ENCODE assay signal across 16 cellular contexts in genomic region chr4:78120144-78120880, GRCh38.
"Had no signal": no experiment of that assay in that cellular context is flagged by ENCODE, and none has a peak within 500 bp of the region (broad histone marks: within the 10 kb centered on the region; RNA-seq: fewer than 3 reads in every experiment).

No MANE protein-coding gene starts in this region.

- ATAC-seq: activated T-cell treated with anti-CD3 and anti-CD28 coated beads, Interleukin-2, amount 50 U/mL, for 4 hours; left lobe of liver; naive thymus-derived CD8-positive, alpha-beta T cell had no signal

- DNase-seq: activated CD8-positive, alpha-beta memory T cell treated with anti-CD3 and anti-CD28 coated beads, Interleukin-2, amount 50 U/mL, for 4 hours; activated naive CD4-positive, alpha-beta T cell; activated naive CD8-positive, alpha-beta T cell treated with anti-CD3 and anti-CD28 coated beads for 36 hours; activated T-cell treated with anti-CD3 and anti-CD28 coated beads, Interleukin-2, amount 50 U/mL, for 4 hours; amygdala; cerebellar nuclear complex; cortex of kidney; erythroblast; naive thymus-derived CD8-positive, alpha-beta T cell; stimulated activated CD4-positive, alpha-beta T cell treated with anti-CD3 and anti-CD28 coated beads, Interleukin-4, amount 100 ng/mL, for 24 hours; stimulated activated naive CD4-positive, alpha-beta T cell treated with Interleukin-2 at 50 U/mL for 16 hours; T-helper 9 cell; upper lobe of right lung had no signal

- H3K4me3 ChIP-seq: lung, thoracic aorta, upper lobe of right lung had no signal
